30 cellular contexts compared by ENCODE assay signal in the genomic region with DNA sequence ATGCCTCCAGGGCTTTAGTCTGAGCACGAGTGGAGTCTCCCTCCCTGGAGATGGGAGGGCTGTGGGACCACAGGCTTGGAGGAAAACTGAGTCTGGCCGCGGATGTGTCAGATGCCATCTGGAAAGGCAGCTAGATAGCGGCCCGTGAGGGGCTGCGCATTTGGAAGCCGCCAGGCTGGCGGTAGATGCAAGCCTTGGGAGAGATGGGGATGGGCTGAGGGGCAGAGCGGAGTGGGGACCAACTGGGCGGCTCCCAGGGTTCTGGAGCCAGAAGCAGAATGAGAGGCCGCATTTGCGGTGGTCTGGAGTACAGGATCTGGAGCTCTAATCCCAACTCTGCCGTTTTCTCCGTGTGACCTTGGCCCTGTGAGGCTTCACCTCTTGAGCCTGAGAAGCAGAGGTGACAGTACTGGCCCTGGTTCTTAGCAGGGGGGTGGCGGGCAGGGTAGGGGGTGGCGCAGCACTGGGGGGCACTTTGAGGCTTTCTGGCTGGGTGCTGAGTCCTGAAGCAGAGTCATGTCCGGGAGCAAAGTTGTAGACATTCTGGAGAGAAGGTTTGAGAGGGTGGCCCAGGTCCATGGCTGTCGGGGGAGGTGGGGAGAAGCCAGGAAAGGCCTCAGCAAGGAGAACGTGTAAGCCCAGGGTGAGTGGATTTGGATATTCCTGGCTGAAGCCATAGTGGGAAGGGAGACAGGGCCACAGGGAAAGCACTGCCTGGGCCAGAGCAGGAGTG. TPM values are rescaled to one million over a fixed set of nuclear protein-coding genes. Genes with fewer than 3 reads are reported as not detected.
DNase-seq lines count a peak whose midpoint lies in the region; ATAC-seq and TF ChIP-seq lines count a peak whose summit lies in the region.
"Had no signal": no experiment of that assay in that cellular context is flagged by ENCODE, and none has a peak within 500 bp of the region (broad histone marks: within the 10 kb centered on the region; RNA-seq: fewer than 3 reads in every experiment).

No MANE protein-coding gene starts in this region.

- H3K4me3 Mint-ChIP-seq in T-helper 1 cell treated with Interleukin-12 subunit alpha and Interleukin-12 subunit beta and Interleukin-4 antibody, amounts not matched to agents 30 μg/mL and 1 μg/mL, for 36 hours, result no peak overlapping the region
- H3K4me3 Mint-ChIP-seq in activated T-helper 1 cell treated with anti-CD3 and anti-CD28 coated beads, Interleukin-12 subunit alpha, Interleukin-12 subunit beta, Interleukin-2, Interleukin-4 antibody, amounts not matched to agents 30 ng/mL and 10 ng/mL and 1 ng/mL, durations not matched to agents 14 hours and 24 hours and 36 hours, result no peak overlapping the region
- H3K4me3 Mint-ChIP-seq in neural crest cell, result peak overlapping the region; percentile 74
- H3K4me3 Mint-ChIP-seq: activated CD4-positive, alpha-beta T cell treated with anti-CD3 and anti-CD28 coated beads, Interleukin-2, amount 10 ng/mL, durations not matched to agents 24 days and 14 days; activated naive CD4-positive, alpha-beta T cell treated with anti-CD3 and anti-CD28 coated beads for 36 hours had no signal

- DNase-seq in T-helper 1 cell, result no peak
- DNase-seq in activated T-helper 1 cell treated with anti-CD3 and anti-CD28 coated beads, Interleukin-12 subunit alpha, Interleukin-12 subunit beta, Interleukin-2, Interleukin-4 antibody, amounts not matched to agents 30 ng/mL and 10 ng/mL and 1 ng/mL, durations not matched to agents 14 hours and 24 hours and 36 hours (ENCODE audit: low spot score), result no peak
- no peak for DNase-seq in neural crest cell (ENCODE audit: low read depth, low spot score)
- DNase-seq in pons (ENCODE audit: low spot score), result no peak
- no peak for DNase-seq in NCI-H748 (lab: John Stamatoyannopoulos, UW; ENCODE audit: unreplicated experiment)
- DNase-seq: 8988T; activated CD4-positive, alpha-beta T cell treated with anti-CD3 and anti-CD28 coated beads, Interleukin-2, amount 10 ng/mL, durations not matched to agents 24 days and 14 days; activated naive CD4-positive, alpha-beta T cell treated with anti-CD3 and anti-CD28 coated beads for 36 hours; aorta; CD4-positive, CD25-positive, alpha-beta regulatory T cell; effector memory CD4-positive, alpha-beta T cell; erythroblast; Kasumi-1; NCI-H1436; NCI-H2081; NCI-H2227 treated with DMSO at 0.1 percent for 48 hours; NCI-H526 treated with DMSO at 0.1 percent for 48 hours; sigmoid colon; SJCRH30; stimulated activated CD4-positive, alpha-beta T cell treated with anti-CD3 and anti-CD28 coated beads, Interleukin-4, amount 100 ng/mL, for 1 hour; SW 1271; T1000; transverse colon had no signal

- peaks cover 32 to 92% (median 82%) of the 10 kb centered on the region in 10 experiments for H3K4me1 ChIP-seq in BLaER1 treated with 17β-estradiol and CSF1 and Interleukin-3, amounts not matched to agents 10 nM and 100 nM
- H3K4me1 ChIP-seq: prostate gland, SJCRH30 had no signal

- H3K9ac ChIP-seq in BLaER1 treated with 17β-estradiol and CSF1 and Interleukin-3, amounts not matched to agents 10 nM and 100 nM, result peak overlapping the region in 4 of 11 experiments; percentile 4 to 50 (median 22); a peak in 1 of 22 replicates

- H3K4me2 ChIP-seq in BLaER1 treated with 17β-estradiol and CSF1 and Interleukin-3, amounts not matched to agents 10 nM and 100 nM, result peak overlapping the region in 7 of 11 experiments; percentile 1 to 99 (median 90); a peak in 11 of 22 replicates

- H3K4me1 Mint-ChIP-seq in T-helper 1 cell treated with Interleukin-12 subunit alpha and Interleukin-12 subunit beta and Interleukin-4 antibody, amounts not matched to agents 30 μg/mL and 1 μg/mL, for 36 hours (ENCODE audit: low read depth), result peaks cover 11% of the 10 kb centered on the region
- peaks cover 18% of the 10 kb centered on the region for H3K4me1 Mint-ChIP-seq in activated T-helper 1 cell treated with anti-CD3 and anti-CD28 coated beads, Interleukin-12 subunit alpha, Interleukin-12 subunit beta, Interleukin-2, Interleukin-4 antibody, amounts not matched to agents 30 ng/mL and 10 ng/mL and 1 ng/mL, durations not matched to agents 14 hours and 24 hours and 36 hours (ENCODE audit: low read depth)
- H3K4me1 Mint-ChIP-seq in neural crest cell, result no peaks in the 10 kb centered on the region

- H3K27me3 ChIP-seq in BLaER1 treated with 17β-estradiol and CSF1 and Interleukin-3, amounts not matched to agents 10 nM and 100 nM, result no peaks in the 10 kb centered on the region
- H3K27me3 ChIP-seq: cardiac muscle cell, sigmoid colon, SJCRH30, transverse colon had no signal

- peaks cover 16 to 82% (median 53%) of the 10 kb centered on the region in 11 experiments; a peak in 19 of 22 replicates for H4K20me1 ChIP-seq in BLaER1 treated with 17β-estradiol and CSF1 and Interleukin-3, amounts not matched to agents 10 nM and 100 nM

- peaks cover 19% of the 10 kb centered on the region for H3K36me3 Mint-ChIP-seq in T-helper 1 cell treated with Interleukin-12 subunit alpha and Interleukin-12 subunit beta and Interleukin-4 antibody, amounts not matched to agents 30 μg/mL and 1 μg/mL, for 36 hours (ENCODE audit: low read depth)
- H3K36me3 Mint-ChIP-seq in activated T-helper 1 cell treated with anti-CD3 and anti-CD28 coated beads, Interleukin-12 subunit alpha, Interleukin-12 subunit beta, Interleukin-2, Interleukin-4 antibody, amounts not matched to agents 30 ng/mL and 10 ng/mL and 1 ng/mL, durations not matched to agents 14 hours and 24 hours and 36 hours (ENCODE audit: low read depth), result peaks cover 31% of the 10 kb centered on the region
- H3K36me3 Mint-ChIP-seq in neural crest cell (ENCODE audit: low read depth), result peaks cover 5% of the 10 kb centered on the region

- intact Hi-C loops in activated T-helper 1 cell treated with anti-CD3 and anti-CD28 coated beads, Interleukin-12 subunit alpha, Interleukin-12 subunit beta, Interleukin-2, Interleukin-4 antibody, amounts not matched to agents 30 ng/mL and 10 ng/mL and 1 ng/mL, durations not matched to agents 14 hours and 24 hours and 36 hours (cut with micrococcal nuclease), result no loop called here

- no peak for ATAC-seq in GM18511 (IDR thresholded peaks at IDR 0.05; ENCODE audit: unreplicated experiment)

- no peaks in the 10 kb centered on the region for H3K27me3 Mint-ChIP-seq in T-helper 1 cell treated with Interleukin-12 subunit alpha and Interleukin-12 subunit beta and Interleukin-4 antibody, amounts not matched to agents 30 μg/mL and 1 μg/mL, for 36 hours (ENCODE audit: low read depth)
- H3K27me3 Mint-ChIP-seq in activated T-helper 1 cell treated with anti-CD3 and anti-CD28 coated beads, Interleukin-12 subunit alpha, Interleukin-12 subunit beta, Interleukin-2, Interleukin-4 antibody, amounts not matched to agents 30 ng/mL and 10 ng/mL and 1 ng/mL, durations not matched to agents 14 hours and 24 hours and 36 hours (ENCODE audit: insufficient read depth), result peaks cover 2% of the 10 kb centered on the region
- H3K27me3 Mint-ChIP-seq in neural crest cell (ENCODE audit: low read depth), result no peaks in the 10 kb centered on the region
- H3K27me3 Mint-ChIP-seq: activated CD4-positive, alpha-beta T cell treated with anti-CD3 and anti-CD28 coated beads, Interleukin-2, amount 10 ng/mL, durations not matched to agents 24 days and 14 days; CD4-positive, CD25-positive, alpha-beta regulatory T cell had no signal

- H3K36me3 ChIP-seq in BLaER1 treated with 17β-estradiol and CSF1 and Interleukin-3, amounts not matched to agents 10 nM and 100 nM, result peaks cover 0 to 33% (median 11%) of the 10 kb centered on the region in 11 experiments; a peak in 16 of 22 replicates
- H3K36me3 ChIP-seq: cardiac muscle cell, prostate gland, SJCRH30, transverse colon had no signal

- no peak overlapping the region for H3K4me3 ChIP-seq in BLaER1 treated with 17β-estradiol and CSF1 and Interleukin-3, amounts not matched to agents 10 nM and 100 nM
- H3K4me3 ChIP-seq: cardiac muscle cell, coronary artery, prostate gland, sigmoid colon, SJCRH30, transverse colon had no signal

- TF ChIP-seq CTCF in neural crest cell (conservative IDR thresholded peaks at IDR 0.05), result no peak

- H3K9me3 Mint-ChIP-seq in T-helper 1 cell treated with Interleukin-12 subunit alpha and Interleukin-12 subunit beta and Interleukin-4 antibody, amounts not matched to agents 30 μg/mL and 1 μg/mL, for 36 hours, result no peaks in the 10 kb centered on the region
- no peaks in the 10 kb centered on the region for H3K9me3 Mint-ChIP-seq in activated T-helper 1 cell treated with anti-CD3 and anti-CD28 coated beads, Interleukin-12 subunit alpha, Interleukin-12 subunit beta, Interleukin-2, Interleukin-4 antibody, amounts not matched to agents 30 ng/mL and 10 ng/mL and 1 ng/mL, durations not matched to agents 14 hours and 24 hours and 36 hours
- no peaks in the 10 kb centered on the region for H3K9me3 Mint-ChIP-seq in neural crest cell
- H3K9me3 Mint-ChIP-seq: activated CD4-positive, alpha-beta T cell treated with anti-CD3 and anti-CD28 coated beads, Interleukin-2, amount 10 ng/mL, durations not matched to agents 24 days and 14 days; activated naive CD4-positive, alpha-beta T cell treated with anti-CD3 and anti-CD28 coated beads for 36 hours; CD4-positive, CD25-positive, alpha-beta regulatory T cell had no signal

- H3K9me3 ChIP-seq in BLaER1 treated with 17β-estradiol and CSF1 and Interleukin-3, amounts not matched to agents 10 nM and 100 nM (replicated peaks in 1 of 11), result no peaks in the 10 kb centered on the region
- H3K9me3 ChIP-seq: prostate gland, sigmoid colon, SJCRH30, transverse colon had no signal

- peak overlapping the region; percentile 13 for H3K27ac Mint-ChIP-seq in T-helper 1 cell treated with Interleukin-12 subunit alpha and Interleukin-12 subunit beta and Interleukin-4 antibody, amounts not matched to agents 30 μg/mL and 1 μg/mL, for 36 hours
- peak overlapping the region; percentile 36 for H3K27ac Mint-ChIP-seq in activated T-helper 1 cell treated with anti-CD3 and anti-CD28 coated beads, Interleukin-12 subunit alpha, Interleukin-12 subunit beta, Interleukin-2, Interleukin-4 antibody, amounts not matched to agents 30 ng/mL and 10 ng/mL and 1 ng/mL, durations not matched to agents 14 hours and 24 hours and 36 hours
- H3K27ac Mint-ChIP-seq in neural crest cell (ENCODE audit: unreplicated experiment), result peak overlapping the region; percentile 87
- H3K27ac Mint-ChIP-seq: activated CD4-positive, alpha-beta T cell treated with anti-CD3 and anti-CD28 coated beads, Interleukin-2, amount 10 ng/mL, durations not matched to agents 24 days and 14 days; activated naive CD4-positive, alpha-beta T cell treated with anti-CD3 and anti-CD28 coated beads for 36 hours had no signal

- no peak overlapping the region for H3K27ac ChIP-seq in BLaER1 treated with 17β-estradiol and CSF1 and Interleukin-3, amounts not matched to agents 10 nM and 100 nM
- H3K27ac ChIP-seq: cardiac muscle cell, coronary artery, prostate gland, sigmoid colon, SJCRH30, transverse colon had no signal

RNA-seq across cellular contexts. Expression of gene INO80E, which starts 6.7 kb away (rescaled TPM):
- 128 and 137 TPM in 2 replicates for total RNA-seq in activated T-helper 1 cell treated with anti-CD3 and anti-CD28 coated beads, Interleukin-12 subunit alpha, Interleukin-12 subunit beta, Interleukin-2, Interleukin-4 antibody, amounts not matched to agents 30 ng/mL and 10 ng/mL and 1 ng/mL, durations not matched to agents 14 hours and 24 hours and 36 hours
- 81.9 and 88.6 TPM in 2 replicates for total RNA-seq in neural crest cell

RNA-seq across cellular contexts. Expression of gene HIRIP3, which starts 7.4 kb away (rescaled TPM):
- total RNA-seq in activated T-helper 1 cell treated with anti-CD3 and anti-CD28 coated beads, Interleukin-12 subunit alpha, Interleukin-12 subunit beta, Interleukin-2, Interleukin-4 antibody, amounts not matched to agents 30 ng/mL and 10 ng/mL and 1 ng/mL, durations not matched to agents 14 hours and 24 hours and 36 hours, result 48.8 and 50.1 TPM in 2 replicates
- total RNA-seq in neural crest cell, result 31.8 and 34.8 TPM in 2 replicates

RNA-seq across cellular contexts. Expression of gene DOC2A, which starts 8.0 kb away (rescaled TPM):
- total RNA-seq in activated T-helper 1 cell treated with anti-CD3 and anti-CD28 coated beads, Interleukin-12 subunit alpha, Interleukin-12 subunit beta, Interleukin-2, Interleukin-4 antibody, amounts not matched to agents 30 ng/mL and 10 ng/mL and 1 ng/mL, durations not matched to agents 14 hours and 24 hours and 36 hours, result 2.0 and 2.3 TPM in 2 replicates
- total RNA-seq in neural crest cell, result 5.7 and 6.4 TPM in 2 replicates
- total RNA-seq: CD4-positive, CD25-positive, alpha-beta regulatory T cell; SJCRH30 had no signal

RNA-seq across cellular contexts. Expression of gene C16orf92, which starts 20.2 kb away (rescaled TPM):
- not detected in 2 replicates for total RNA-seq in activated T-helper 1 cell treated with anti-CD3 and anti-CD28 coated beads, Interleukin-12 subunit alpha, Interleukin-12 subunit beta, Interleukin-2, Interleukin-4 antibody, amounts not matched to agents 30 ng/mL and 10 ng/mL and 1 ng/mL, durations not matched to agents 14 hours and 24 hours and 36 hours
- total RNA-seq in neural crest cell, result not detected in 2 replicates
- total RNA-seq: activated CD4-positive, alpha-beta T cell treated with anti-CD3 and anti-CD28 coated beads, Interleukin-2, amount 10 ng/mL, durations not matched to agents 24 days and 14 days; activated naive CD4-positive, alpha-beta T cell treated with anti-CD3 and anti-CD28 coated beads for 36 hours; aorta; cardiac muscle cell; CD4-positive, CD25-positive, alpha-beta regulatory T cell; left lobe of liver; prostate gland; sigmoid colon; SJCRH30; transverse colon had no signal

RNA-seq across cellular contexts. Expression of gene TLCD3B, which starts 28.3 kb away (rescaled TPM):
- 1.6 and 1.9 TPM in 2 replicates for total RNA-seq in activated T-helper 1 cell treated with anti-CD3 and anti-CD28 coated beads, Interleukin-12 subunit alpha, Interleukin-12 subunit beta, Interleukin-2, Interleukin-4 antibody, amounts not matched to agents 30 ng/mL and 10 ng/mL and 1 ng/mL, durations not matched to agents 14 hours and 24 hours and 36 hours
- total RNA-seq in neural crest cell, result 14.2 and 15.3 TPM in 2 replicates
- total RNA-seq: aorta; CD4-positive, CD25-positive, alpha-beta regulatory T cell; sigmoid colon; transverse colon had no signal

Comparison
In these comparisons a context has a peak if more than half of its experiments do, and no peak if none do; other contexts are left out.
1. H3K27ac Mint-ChIP-seq: peak in every context shown above with its lines; median percentile 87 in neural crest cell; 36 in activated T-helper 1 cell treated with anti-CD3 and anti-CD28 coated beads, Interleukin-12 subunit alpha, Interleukin-12 subunit beta, Interleukin-2, Interleukin-4 antibody, amounts not matched to agents 30 ng/mL and 10 ng/mL and 1 ng/mL, durations not matched to agents 14 hours and 24 hours and 36 hours; 13 in T-helper 1 cell treated with Interleukin-12 subunit alpha and Interleukin-12 subunit beta and Interleukin-4 antibody, amounts not matched to agents 30 μg/mL and 1 μg/mL, for 36 hours.